8 cellular contexts compared by ENCODE assay signal in genomic region chr19:44401108-44401786, GRCh38. TPM values are rescaled to one million over a fixed set of nuclear protein-coding genes. Genes with fewer than 3 reads are reported as not detected.
DNase-seq lines count a peak whose midpoint lies in the region; ATAC-seq and TF ChIP-seq lines count a peak whose summit lies in the region.

Gene ZNF285, minus strand, starts transcription at chr19:44401608. Its CDS starts 4,395 bp downstream, at chr19:44397213.

- H3K27me3 ChIP-seq in body of pancreas: no peaks in the 10 kb centered on the region

- H3K9me3 ChIP-seq in SK-N-MC (ENCODE audit: low read depth, low read length): no peaks in the 10 kb centered on the region
- H3K9me3 ChIP-seq in body of pancreas: peaks cover 0 to 9% (median 2%) of the 10 kb centered on the region in 3 donors

- WGBS in body of pancreas, 2 donors: 1% methylated on average over 35 to 38 of the region's 38 CpGs

- TF ChIP-seq POLR2A in GM18526 (IDR thresholded peaks at IDR 0.05; ENCODE audit: extremely low read depth, insufficient read length): peak; percentile 23
- peak in 2 of 3 donors; percentile 20 to 29 for TF ChIP-seq POLR2A in body of pancreas (IDR thresholded peaks at IDR 0.05)

- ATAC-seq in body of pancreas: peak; percentile 99

- TF ChIP-seq CTCF in body of pancreas (IDR thresholded peaks at IDR 0.05): no peak

- H3K4me3 ChIP-seq in SK-N-MC: 0 out of 2 replicates have a peak within 1 kb of the TSS, but pooled peaks have one; percentile 18
- H3K4me3 ChIP-seq in body of pancreas: peak within 1 kb of the TSS; percentile 36 to 45
- peak within 1 kb of the TSS; percentile 78 for H3K4me3 ChIP-seq in iPS-11a (ENCODE audit: low read depth, low read length)
- H3K4me3 ChIP-seq in skeletal muscle cell (ENCODE audit: low read depth, low read length): peak within 1 kb of the TSS; percentile 68

- H3K4me1 ChIP-seq in body of pancreas: no peaks in the 10 kb centered on the region

- H3K36me3 ChIP-seq in SK-N-MC (ENCODE audit: insufficient read depth, low read length): no peaks in the 10 kb centered on the region
- H3K36me3 ChIP-seq in body of pancreas (replicated peaks in 1 of 2; ENCODE audit: insufficient read depth in 1 of 2, low read depth in 2 of 2): no peaks in the 10 kb centered on the region

- DNase-seq in SK-N-MC (ENCODE audit: low read depth, low spot score) (peak; percentile 3), body of pancreas (peak; percentile 87 to 94 (median 88)), skeletal muscle cell (ENCODE audit: low read depth) (peak; percentile 93), NCI-H510A (lab: John Stamatoyannopoulos, UW) (no peak), DMS 273 treated with DMSO at 0.1 percent for 48 hours (lab: John Stamatoyannopoulos, UW) (no peak), SKM-1 treated with dmso at 0.1 percent for 144 hours (lab: John Stamatoyannopoulos, UW; ENCODE audit: unreplicated experiment) (no peak)

- H3K27ac ChIP-seq in SK-N-MC: no peak within 1 kb of the TSS
- H3K27ac ChIP-seq in body of pancreas: peak within 1 kb of the TSS in 1 of 4 donors; percentile 38

- no peak within 1 kb of the TSS for H3K9ac ChIP-seq in SK-N-MC (ENCODE audit: insufficient read length)

- intact Hi-C loops in body of pancreas (cut with DNase I): no loop called here

RNA-seq across cellular contexts. Expression of gene ZNF285, which starts in this region (rescaled TPM):
- 1 to 10 TPM in 1 of 2 donors, under 1 TPM in 1; 0.99 to 2.3 TPM for total RNA-seq in body of pancreas

Comparison
In these comparisons a context has a peak if more than half of its experiments do, and no peak if none do; other contexts are left out.
1. DNase-seq: peak in SK-N-MC (single experiment), body of pancreas (4 of 4) and skeletal muscle cell (single experiment); none in NCI-H510A (single experiment), DMS 273 treated with DMSO at 0.1 percent for 48 hours (single experiment) and SKM-1 treated with dmso at 0.1 percent for 144 hours (single experiment).
2. H3K4me3 ChIP-seq: peak in every context shown above with its lines; median percentile 78 in iPS-11a; 68 in skeletal muscle cell; 40 in body of pancreas; 18 in SK-N-MC.